In the genomic region with DNA sequence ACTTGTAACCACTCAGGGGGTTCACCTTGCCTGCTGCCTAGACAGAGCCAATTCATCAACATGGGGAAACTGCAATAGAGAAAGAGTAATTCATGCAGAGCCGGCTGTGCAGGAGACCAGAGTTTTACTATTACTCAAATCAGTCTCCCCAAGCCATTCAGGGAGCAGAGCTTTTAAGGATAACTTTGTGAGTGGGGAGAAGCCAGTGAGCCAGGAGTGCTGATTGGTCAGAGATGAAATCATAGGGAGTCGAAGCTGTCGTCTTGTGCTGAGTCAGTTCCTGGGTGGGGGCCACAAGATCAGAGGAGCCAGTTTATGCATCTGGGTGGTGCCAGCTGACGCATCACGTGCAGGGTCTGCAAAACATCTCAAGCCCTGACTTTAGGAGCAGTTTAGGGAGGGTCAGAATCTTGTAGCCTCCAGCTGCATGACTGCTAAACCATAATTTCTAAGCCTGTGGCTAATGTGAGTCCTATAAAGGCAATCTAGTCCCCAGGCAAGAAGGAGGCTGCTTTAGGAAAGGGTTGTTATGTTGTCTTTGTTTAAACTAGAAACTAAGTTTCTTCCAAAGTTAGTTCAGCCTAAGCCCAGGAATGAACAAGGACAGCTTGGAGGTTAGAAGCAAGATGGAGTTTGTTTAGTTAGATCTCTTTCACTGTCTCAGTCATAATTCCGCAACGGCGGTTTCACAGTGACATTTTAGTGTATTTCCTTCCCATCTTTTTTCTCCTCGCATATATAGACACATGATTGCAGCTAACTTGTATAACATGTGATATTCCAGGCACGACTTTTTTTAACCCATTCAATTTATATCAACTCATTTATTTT, we compare ENCODE assay signal across 8 cellular contexts.
A peak's percentile ranks its signal among the peaks of the same experiment; 100 is the strongest.
DNase-seq lines count a peak whose midpoint lies in the region; ATAC-seq and TF ChIP-seq lines count a peak whose summit lies in the region.

No MANE protein-coding gene starts in this region.

- no peak for TF ChIP-seq CTCF in AG10803 (conservative IDR thresholded peaks at IDR 0.05; ENCODE audit: low read length)

- no peaks in the 10 kb centered on the region for H3K27me3 ChIP-seq in stomach smooth muscle (ENCODE audit: control insufficient read depth in 1 of 2, insufficient read depth in 2 of 2, low read length in 2 of 2)

- H3K36me3 ChIP-seq in stomach smooth muscle (ENCODE audit: control insufficient read depth in 2 of 2, insufficient read depth in 2 of 2, low read length in 2 of 2): no peaks in the 10 kb centered on the region

- no peak overlapping the region for H3K4me3 ChIP-seq in AG10803 (ENCODE audit: low read length)
- H3K4me3 ChIP-seq in stomach smooth muscle (ENCODE audit: low read length in 2 of 2): no peak overlapping the region

- no peaks in the 10 kb centered on the region for H3K9me3 ChIP-seq in stomach smooth muscle (ENCODE audit: control insufficient read depth in 2 of 2, low read length in 2 of 2)

- ATAC-seq in GM18909 (IDR thresholded peaks at IDR 0.05; ENCODE audit: poor library complexity, unreplicated experiment) (no peak), GM18867 (IDR thresholded peaks at IDR 0.05; ENCODE audit: unreplicated experiment) (no peak), HG02885 (IDR thresholded peaks at IDR 0.05; ENCODE audit: poor library complexity, unreplicated experiment) (no peak)

- peak; percentile 40 for DNase-seq in AG10803 (ENCODE audit: low read depth)
- peak; percentile 81 for DNase-seq in MV-4-11 (lab: John Stamatoyannopoulos, UW)
- DNase-seq in activated T-cell treated with anti-CD3 and anti-CD28 coated beads for 4 hours: peak; percentile 29
- peak; percentile 75 for DNase-seq in iris pigment epithelial cell (ENCODE audit: low read depth)

- peaks cover 2% of the 10 kb centered on the region for H3K4me1 ChIP-seq in stomach smooth muscle (ENCODE audit: control insufficient read depth, insufficient read depth, low read length)

- peak overlapping the region; percentile 49 for H3K27ac ChIP-seq in stomach smooth muscle (ENCODE audit: low read length)

- no peak overlapping the region for H3K9ac ChIP-seq in stomach smooth muscle (ENCODE audit: low read length in 2 of 2)

Comparison
In these comparisons a context has a peak if more than half of its experiments do, and no peak if none do; other contexts are left out.
1. DNase-seq: peak in every context shown above with its lines; median percentile 81 in MV-4-11; 75 in iris pigment epithelial cell; 40 in AG10803; 29 in activated T-cell treated with anti-CD3 and anti-CD28 coated beads for 4 hours.